In the genomic region with DNA sequence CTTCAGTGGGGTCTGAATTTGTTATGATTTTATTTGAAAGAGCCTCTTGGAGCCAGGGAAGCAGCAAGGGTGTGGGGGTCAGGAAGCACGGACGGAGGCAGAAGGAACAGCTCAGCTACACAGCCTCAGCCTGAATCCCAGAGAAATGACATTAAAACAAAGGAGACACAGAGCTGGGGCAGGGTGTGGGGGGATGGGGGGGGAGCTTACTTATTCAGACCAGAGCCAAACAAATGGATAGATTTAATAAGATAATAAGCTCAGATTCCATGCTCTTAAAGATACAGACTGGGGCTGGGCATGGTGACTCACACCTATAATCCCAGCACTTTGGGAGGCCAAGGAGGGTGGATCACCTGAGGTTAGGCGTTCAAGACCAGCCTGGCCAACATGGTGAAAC, we compare ENCODE assay signal across 19 cellular contexts.
DNase-seq lines count a peak whose midpoint lies in the region; ATAC-seq, FAIRE-seq and TF ChIP-seq lines count a peak whose summit lies in the region.
"Had no signal": no experiment of that assay in that cellular context is flagged by ENCODE, and none has a peak within 500 bp of the region (broad histone marks: within the 10 kb centered on the region; RNA-seq: fewer than 3 reads in every experiment).

No MANE protein-coding gene starts in this region.

- ATAC-seq in SK-N-SH treated with all-trans-retinoic acid at 6 μM for 48 hours: no peak; the same call in 2 of the 3 replicates
- ATAC-seq: HCT116, K562 had no signal

- H2AFZ ChIP-seq in SK-N-SH (ENCODE audit: low read depth): no peak overlapping the region

- CTCF ChIA-PET in SK-N-SH (lab: Yijun Ruan, JAX): interaction anchor here (0.6 to 3.6 kb wide), 5 partner anchors 9 to 253 kb away, joined by 3 to 19 read pairs (median 4); no protein-coding TSS in a partner anchor

- no peak overlapping the region for H3K4me3 Mint-ChIP-seq in T-helper 2 cell treated with Interferon-gamma antibody and Interleukin-4, amounts not matched to agents 5 μg/mL and 100 μg/mL, for 36 hours
- H3K4me3 Mint-ChIP-seq in nephron progenitor cell: no peak overlapping the region
- H3K4me3 Mint-ChIP-seq: CD4-positive, alpha-beta T cell had no signal

- H3K36me3 Mint-ChIP-seq in T-helper 2 cell treated with Interferon-gamma antibody and Interleukin-4, amounts not matched to agents 5 μg/mL and 100 μg/mL, for 36 hours (ENCODE audit: low read depth): no peaks in the 10 kb centered on the region
- H3K36me3 Mint-ChIP-seq in nephron progenitor cell (ENCODE audit: low read depth): no peaks in the 10 kb centered on the region

- intact Hi-C loops in kidney (cut with DNase I): no loop called here

- no peaks in the 10 kb centered on the region for H3K79me2 ChIP-seq in SK-N-SH (ENCODE audit: insufficient read depth)

- no peak overlapping the region for H3K27ac Mint-ChIP-seq in T-helper 2 cell treated with Interferon-gamma antibody and Interleukin-4, amounts not matched to agents 5 μg/mL and 100 μg/mL, for 36 hours
- no peak overlapping the region for H3K27ac Mint-ChIP-seq in nephron progenitor cell
- H3K27ac Mint-ChIP-seq: CD4-positive, alpha-beta T cell had no signal

- H3K27ac ChIP-seq in SK-N-SH (ENCODE audit: low read depth in 2 of 2, low read length in 1 of 2) (peak overlapping the region in 1 of 2 experiments; percentile 99; a peak in 2 of 4 replicates), kidney (ENCODE audit: low read depth in 2 of 2, low read length in 2 of 2) (no peak overlapping the region)
- H3K27ac ChIP-seq: 22Rv1 had no signal

- WGBS in SK-N-SH (ENCODE audit: low lambda C conversion rate): 43% methylated on average over 3 of the region's 3 CpGs

- DNase-seq in SK-N-SH (peak; percentile 63), NCI-H82 treated with DMSO at 0.1 percent for 48 hours (lab: John Stamatoyannopoulos, UW; ENCODE audit: unreplicated experiment) (peak; percentile 68), kidney (peak; percentile 2), GF-D8 (lab: John Stamatoyannopoulos, UW) (no peak), nephron progenitor cell (no peak)
- DNase-seq in activated CD4-positive, CD25-positive, alpha-beta regulatory T cell (lab: John Stamatoyannopoulos, UW): no peak
- DNase-seq in T-helper 2 cell treated with Interferon-gamma antibody and Interleukin-4, amounts not matched to agents 5 μg/mL and 100 μg/mL, for 36 hours (ENCODE audit: low spot score): no peak
- DNase-seq: CD4-positive, alpha-beta T cell; COR-L47; DMS153; DMS79 treated with DMSO at 0.1 percent for 48 hours; GDM1 had no signal

- H3K4me1 ChIP-seq in SK-N-SH (ENCODE audit: control insufficient read depth in 1 of 2, insufficient read depth in 2 of 2, low read depth in 1 of 2, low read length in 1 of 2) (peaks cover 0 to 75% of the 10 kb centered on the region in 2 experiments; a peak in 2 of 4 replicates), kidney (ENCODE audit: control insufficient read depth in 1 of 2, insufficient read depth in 1 of 2, low read depth in 1 of 2, low read length in 2 of 2) (no peaks in the 10 kb centered on the region)

- TF ChIP-seq CTCF in SK-N-SH (IDR thresholded peaks at IDR 0.05): no peak
- no peak for TF ChIP-seq CTCF in kidney (IDR thresholded peaks at IDR 0.05; ENCODE audit: borderline replicate concordance, extremely low read depth, insufficient read depth)
- TF ChIP-seq CTCF in nephron progenitor cell (IDR thresholded peaks at IDR 0.05): no peak

- H3F3A ChIP-seq in SK-N-SH (replicated peaks; ENCODE audit: insufficient read depth): no peaks in the 10 kb centered on the region

- H3K4me2 ChIP-seq in SK-N-SH: no peak overlapping the region

- H3K27me3 Mint-ChIP-seq in T-helper 2 cell treated with Interferon-gamma antibody and Interleukin-4, amounts not matched to agents 5 μg/mL and 100 μg/mL, for 36 hours (ENCODE audit: low read depth): no peaks in the 10 kb centered on the region
- no peaks in the 10 kb centered on the region for H3K27me3 Mint-ChIP-seq in nephron progenitor cell (ENCODE audit: low read depth, poor library complexity)

- H3K27me3 ChIP-seq in SK-N-SH (ENCODE audit: insufficient read depth): no peaks in the 10 kb centered on the region

- POLR2A ChIA-PET in SK-N-SH (lab: Yijun Ruan, JAX): interaction anchor here (0.6 to 1.9 kb wide), 4 partner anchors 9 to 196 kb away, joined by 3 to 7 read pairs (median 4); no protein-coding TSS in a partner anchor

- no peaks in the 10 kb centered on the region for H3K4me1 Mint-ChIP-seq in T-helper 2 cell treated with Interferon-gamma antibody and Interleukin-4, amounts not matched to agents 5 μg/mL and 100 μg/mL, for 36 hours (ENCODE audit: low read depth)
- H3K4me1 Mint-ChIP-seq in nephron progenitor cell: peaks cover 69% of the 10 kb centered on the region

- H3K36me3 ChIP-seq in SK-N-SH (replicated peaks in 1 of 2; ENCODE audit: control insufficient read depth in 1 of 2, insufficient read depth in 2 of 2, low read length in 1 of 2) (no peaks in the 10 kb centered on the region), kidney (ENCODE audit: control insufficient read depth in 1 of 2, insufficient read depth in 2 of 2, low read length in 2 of 2) (no peaks in the 10 kb centered on the region)

- no peak for TF ChIP-seq EP300 in SK-N-SH (IDR thresholded peaks at IDR 0.05; ENCODE audit: borderline replicate concordance in 1 of 2, low read depth in 1 of 2, low read length in 1 of 2)

- H4K20me1 ChIP-seq in SK-N-SH (ENCODE audit: insufficient read depth): no peaks in the 10 kb centered on the region

- no peaks in the 10 kb centered on the region for H3K9me2 ChIP-seq in SK-N-SH

- FAIRE-seq in kidney (lab: Jason Lieb, UNC): no peak
- FAIRE-seq: D721Med, GM19239, H1, K562 had no signal

- no peak for TF ChIP-seq RAD21 in SK-N-SH (IDR thresholded peaks at IDR 0.05; ENCODE audit: low read length)

- no peaks in the 10 kb centered on the region for H3K9me3 Mint-ChIP-seq in T-helper 2 cell treated with Interferon-gamma antibody and Interleukin-4, amounts not matched to agents 5 μg/mL and 100 μg/mL, for 36 hours
- no peaks in the 10 kb centered on the region for H3K9me3 Mint-ChIP-seq in nephron progenitor cell
- H3K9me3 Mint-ChIP-seq: CD4-positive, alpha-beta T cell had no signal

- H3K9ac ChIP-seq in SK-N-SH: no peak overlapping the region
- H3K9ac ChIP-seq in kidney (ENCODE audit: low read length in 2 of 2): no peak overlapping the region

- no peak overlapping the region for H3K4me3 ChIP-seq in SK-N-SH (ENCODE audit: low read depth in 2 of 2, low read length in 1 of 2)
- no peak overlapping the region for H3K4me3 ChIP-seq in kidney (ENCODE audit: low read length in 2 of 2)
- H3K4me3 ChIP-seq: K562 had no signal

- H3K9me3 ChIP-seq in SK-N-SH: no peaks in the 10 kb centered on the region
- no peaks in the 10 kb centered on the region for H3K9me3 ChIP-seq in kidney (ENCODE audit: control insufficient read depth in 1 of 2, low read length in 2 of 2)

TF ChIP-seq in SK-N-SH, 30 proteins besides CTCF, POLR2A, EP300 and RAD21:
- TF ChIP-seq MXI1 (IDR thresholded peaks at IDR 0.05; ENCODE audit: low read depth, low read length): no peak
- TF ChIP-seq GATA2 (CRISPR knock-in tag; IDR thresholded peaks at IDR 0.05): 0 out of 2 replicates have a peak, but pooled peaks have one; percentile 9

TF ChIP-seq in SK-N-SH treated with all-trans-retinoic acid at 6 μM for 48 hours, 23 proteins besides CTCF, POLR2A, EP300 and RAD21:
- no peak for TF ChIP-seq ARNTL (CRISPR knock-in tag; IDR thresholded peaks at IDR 0.05; ENCODE audit: borderline replicate concordance, low read depth)
- TF ChIP-seq, protein P1, sequence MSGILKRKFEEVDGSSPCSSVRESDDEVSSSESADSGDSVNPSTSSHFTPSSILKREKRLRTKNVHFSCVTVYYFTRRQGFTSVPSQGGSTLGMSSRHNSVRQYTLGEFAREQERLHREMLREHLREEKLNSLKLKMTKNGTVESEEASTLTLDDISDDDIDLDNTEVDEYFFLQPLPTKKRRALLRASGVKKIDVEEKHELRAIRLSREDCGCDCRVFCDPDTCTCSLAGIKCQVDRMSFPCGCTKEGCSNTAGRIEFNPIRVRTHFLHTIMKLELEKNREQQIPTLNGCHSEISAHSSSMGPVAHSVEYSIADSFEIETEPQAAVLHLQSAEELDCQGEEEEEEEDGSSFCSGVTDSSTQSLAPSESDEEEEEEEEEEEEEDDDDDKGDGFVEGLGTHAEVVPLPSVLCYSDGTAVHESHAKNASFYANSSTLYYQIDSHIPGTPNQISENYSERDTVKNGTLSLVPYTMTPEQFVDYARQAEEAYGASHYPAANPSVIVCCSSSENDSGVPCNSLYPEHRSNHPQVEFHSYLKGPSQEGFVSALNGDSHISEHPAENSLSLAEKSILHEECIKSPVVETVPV (CRISPR knock-in tag; IDR thresholded peaks at IDR 0.05): no peak
- TF ChIP-seq TOX (CRISPR knock-in tag; IDR thresholded peaks at IDR 0.05; ENCODE audit: borderline replicate concordance): no peak
- TF ChIP-seq, protein P2, sequence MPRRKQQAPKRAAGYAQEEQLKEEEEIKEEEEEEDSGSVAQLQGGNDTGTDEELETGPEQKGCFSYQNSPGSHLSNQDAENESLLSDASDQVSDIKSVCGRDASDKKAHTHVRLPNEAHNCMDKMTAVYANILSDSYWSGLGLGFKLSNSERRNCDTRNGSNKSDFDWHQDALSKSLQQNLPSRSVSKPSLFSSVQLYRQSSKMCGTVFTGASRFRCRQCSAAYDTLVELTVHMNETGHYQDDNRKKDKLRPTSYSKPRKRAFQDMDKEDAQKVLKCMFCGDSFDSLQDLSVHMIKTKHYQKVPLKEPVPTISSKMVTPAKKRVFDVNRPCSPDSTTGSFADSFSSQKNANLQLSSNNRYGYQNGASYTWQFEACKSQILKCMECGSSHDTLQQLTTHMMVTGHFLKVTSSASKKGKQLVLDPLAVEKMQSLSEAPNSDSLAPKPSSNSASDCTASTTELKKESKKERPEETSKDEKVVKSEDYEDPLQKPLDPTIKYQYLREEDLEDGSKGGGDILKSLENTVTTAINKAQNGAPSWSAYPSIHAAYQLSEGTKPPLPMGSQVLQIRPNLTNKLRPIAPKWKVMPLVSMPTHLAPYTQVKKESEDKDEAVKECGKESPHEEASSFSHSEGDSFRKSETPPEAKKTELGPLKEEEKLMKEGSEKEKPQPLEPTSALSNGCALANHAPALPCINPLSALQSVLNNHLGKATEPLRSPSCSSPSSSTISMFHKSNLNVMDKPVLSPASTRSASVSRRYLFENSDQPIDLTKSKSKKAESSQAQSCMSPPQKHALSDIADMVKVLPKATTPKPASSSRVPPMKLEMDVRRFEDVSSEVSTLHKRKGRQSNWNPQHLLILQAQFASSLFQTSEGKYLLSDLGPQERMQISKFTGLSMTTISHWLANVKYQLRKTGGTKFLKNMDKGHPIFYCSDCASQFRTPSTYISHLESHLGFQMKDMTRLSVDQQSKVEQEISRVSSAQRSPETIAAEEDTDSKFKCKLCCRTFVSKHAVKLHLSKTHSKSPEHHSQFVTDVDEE (CRISPR knock-in tag; IDR thresholded peaks at IDR 0.05): no peak
- TF ChIP-seq BACH2 (CRISPR knock-in tag; IDR thresholded peaks at IDR 0.05; ENCODE audit: borderline replicate concordance): no peak
- no peak for TF ChIP-seq ZC3H10 (CRISPR knock-in tag; IDR thresholded peaks at IDR 0.05)
- no peak for TF ChIP-seq ZNF565 (CRISPR knock-in tag; conservative IDR thresholded peaks at IDR 0.05; ENCODE audit: low read depth)
- TF ChIP-seq GLIS3 (CRISPR knock-in tag; IDR thresholded peaks at IDR 0.05): no peak

Comparison
In these comparisons a context has a peak if more than half of its experiments do, and no peak if none do; other contexts are left out.
1. DNase-seq: peak in SK-N-SH (single experiment), NCI-H82 treated with DMSO at 0.1 percent for 48 hours (single experiment) and kidney (single experiment); none in activated CD4-positive, CD25-positive, alpha-beta regulatory T cell (0 of 4), T-helper 2 cell treated with Interferon-gamma antibody and Interleukin-4, amounts not matched to agents 5 μg/mL and 100 μg/mL, for 36 hours (single experiment), GF-D8 (single experiment) and nephron progenitor cell (single experiment).